In the genomic region with DNA sequence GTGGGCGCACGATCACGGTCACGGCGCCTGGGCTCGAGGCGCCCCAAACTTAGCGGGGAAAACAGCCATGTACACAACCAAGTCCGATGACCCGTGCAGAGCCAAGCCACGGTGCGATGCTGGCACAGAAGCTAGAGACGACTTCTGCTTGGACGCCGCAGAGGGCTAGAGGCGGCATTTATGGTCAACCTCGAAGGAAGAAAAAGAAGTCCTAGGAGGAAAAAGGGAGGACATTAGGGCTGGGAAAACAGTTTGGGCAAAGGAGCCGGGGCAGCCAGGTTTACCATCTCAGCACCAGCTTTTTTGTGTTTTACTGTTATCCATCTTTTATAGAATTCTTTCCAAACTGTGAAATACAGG, we compare ENCODE assay signal across 2 cellular contexts.
TF ChIP-seq lines count a peak whose summit lies in the region.

No MANE protein-coding gene starts in this region.

TF ChIP-seq in HEK293, 187 proteins besides CTCF, POLR2A, EP300 and RAD21 (continued from another document):
- no peak for TF ChIP-seq ZNF302 (tag by site-specific recombination; IDR thresholded peaks at IDR 0.05; ENCODE audit: low read depth)
- TF ChIP-seq ZNF174 (tag by site-specific recombination; IDR thresholded peaks at IDR 0.05): no peak
- TF ChIP-seq ZNF132 (tag by site-specific recombination; IDR thresholded peaks at IDR 0.05; ENCODE audit: borderline replicate concordance): no peak
- no peak for TF ChIP-seq ZNF776 (tag by site-specific recombination; IDR thresholded peaks at IDR 0.05; ENCODE audit: borderline replicate concordance)
- no peak for TF ChIP-seq ZFHX2 (tag by site-specific recombination; conservative IDR thresholded peaks at IDR 0.05)
- TF ChIP-seq ZNF596 (tag by site-specific recombination; IDR thresholded peaks at IDR 0.05): no peak

TF ChIP-seq in WTC11, 78 proteins besides CTCF, POLR2A, EP300 and RAD21 (continued from another document and continues in another):
- TF ChIP-seq, protein P1, sequence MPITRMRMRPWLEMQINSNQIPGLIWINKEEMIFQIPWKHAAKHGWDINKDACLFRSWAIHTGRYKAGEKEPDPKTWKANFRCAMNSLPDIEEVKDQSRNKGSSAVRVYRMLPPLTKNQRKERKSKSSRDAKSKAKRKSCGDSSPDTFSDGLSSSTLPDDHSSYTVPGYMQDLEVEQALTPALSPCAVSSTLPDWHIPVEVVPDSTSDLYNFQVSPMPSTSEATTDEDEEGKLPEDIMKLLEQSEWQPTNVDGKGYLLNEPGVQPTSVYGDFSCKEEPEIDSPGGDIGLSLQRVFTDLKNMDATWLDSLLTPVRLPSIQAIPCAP (CRISPR knock-in tag; IDR thresholded peaks at IDR 0.05): peak; percentile 70; the same call in 1 of the 2 replicates
- TF ChIP-seq TEAD4 (CRISPR knock-in tag; IDR thresholded peaks at IDR 0.05) (no peak), FOXP1 (CRISPR knock-in tag; IDR thresholded peaks at IDR 0.05; ENCODE audit: borderline replicate concordance) (peak; percentile 7), GTF2I (CRISPR knock-in tag; conservative IDR thresholded peaks at IDR 0.05) (no peak), ETV6 (CRISPR knock-in tag; IDR thresholded peaks at IDR 0.05) (0 out of 2 replicates have a peak, but pooled peaks have one; percentile 47), FOXK1 (CRISPR knock-in tag; IDR thresholded peaks at IDR 0.05) (0 out of 2 replicates have a peak, but pooled peaks have one; percentile 68), OVOL2 (CRISPR knock-in tag; IDR thresholded peaks at IDR 0.05; ENCODE audit: borderline replicate concordance) (no peak), ZNF121 (CRISPR knock-in tag; IDR thresholded peaks at IDR 0.05) (no peak), NR1H2 (CRISPR knock-in tag; IDR thresholded peaks at IDR 0.05) (no peak; the same call in 1 of the 2 replicates), JUN (CRISPR knock-in tag; IDR thresholded peaks at IDR 0.05) (no peak), GABPB1 (CRISPR knock-in tag; IDR thresholded peaks at IDR 0.05) (no peak), ZNF263 (CRISPR knock-in tag; IDR thresholded peaks at IDR 0.05; ENCODE audit: low read depth) (0 out of 2 replicates have a peak, but pooled peaks have one; percentile 2), SMAD4 (CRISPR knock-in tag; IDR thresholded peaks at IDR 0.05) (no peak), TEAD1 (CRISPR knock-in tag; IDR thresholded peaks at IDR 0.05) (0 out of 2 replicates have a peak, but pooled peaks have one; percentile 20), ZNF232 (CRISPR knock-in tag; IDR thresholded peaks at IDR 0.05) (peak; percentile 53; the same call in 1 of the 2 replicates), NFE2L1 (CRISPR knock-in tag; IDR thresholded peaks at IDR 0.05) (no peak), CREM (CRISPR knock-in tag; IDR thresholded peaks at IDR 0.05) (peak; percentile 47; the same call in 1 of the 2 replicates), TP53 (CRISPR knock-in tag; IDR thresholded peaks at IDR 0.05) (no peak), ATF1 (CRISPR knock-in tag; IDR thresholded peaks at IDR 0.05) (peak; percentile 77; the same call in 1 of the 2 replicates)
- TF ChIP-seq, protein P2, sequence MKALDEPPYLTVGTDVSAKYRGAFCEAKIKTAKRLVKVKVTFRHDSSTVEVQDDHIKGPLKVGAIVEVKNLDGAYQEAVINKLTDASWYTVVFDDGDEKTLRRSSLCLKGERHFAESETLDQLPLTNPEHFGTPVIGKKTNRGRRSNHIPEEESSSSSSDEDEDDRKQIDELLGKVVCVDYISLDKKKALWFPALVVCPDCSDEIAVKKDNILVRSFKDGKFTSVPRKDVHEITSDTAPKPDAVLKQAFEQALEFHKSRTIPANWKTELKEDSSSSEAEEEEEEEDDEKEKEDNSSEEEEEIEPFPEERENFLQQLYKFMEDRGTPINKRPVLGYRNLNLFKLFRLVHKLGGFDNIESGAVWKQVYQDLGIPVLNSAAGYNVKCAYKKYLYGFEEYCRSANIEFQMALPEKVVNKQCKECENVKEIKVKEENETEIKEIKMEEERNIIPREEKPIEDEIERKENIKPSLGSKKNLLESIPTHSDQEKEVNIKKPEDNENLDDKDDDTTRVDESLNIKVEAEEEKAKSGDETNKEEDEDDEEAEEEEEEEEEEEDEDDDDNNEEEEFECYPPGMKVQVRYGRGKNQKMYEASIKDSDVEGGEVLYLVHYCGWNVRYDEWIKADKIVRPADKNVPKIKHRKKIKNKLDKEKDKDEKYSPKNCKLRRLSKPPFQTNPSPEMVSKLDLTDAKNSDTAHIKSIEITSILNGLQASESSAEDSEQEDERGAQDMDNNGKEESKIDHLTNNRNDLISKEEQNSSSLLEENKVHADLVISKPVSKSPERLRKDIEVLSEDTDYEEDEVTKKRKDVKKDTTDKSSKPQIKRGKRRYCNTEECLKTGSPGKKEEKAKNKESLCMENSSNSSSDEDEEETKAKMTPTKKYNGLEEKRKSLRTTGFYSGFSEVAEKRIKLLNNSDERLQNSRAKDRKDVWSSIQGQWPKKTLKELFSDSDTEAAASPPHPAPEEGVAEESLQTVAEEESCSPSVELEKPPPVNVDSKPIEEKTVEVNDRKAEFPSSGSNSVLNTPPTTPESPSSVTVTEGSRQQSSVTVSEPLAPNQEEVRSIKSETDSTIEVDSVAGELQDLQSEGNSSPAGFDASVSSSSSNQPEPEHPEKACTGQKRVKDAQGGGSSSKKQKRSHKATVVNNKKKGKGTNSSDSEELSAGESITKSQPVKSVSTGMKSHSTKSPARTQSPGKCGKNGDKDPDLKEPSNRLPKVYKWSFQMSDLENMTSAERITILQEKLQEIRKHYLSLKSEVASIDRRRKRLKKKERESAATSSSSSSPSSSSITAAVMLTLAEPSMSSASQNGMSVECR (CRISPR knock-in tag; IDR thresholded peaks at IDR 0.05; ENCODE audit: borderline replicate concordance): peak; percentile 30; the same call in 1 of the 2 replicates
- TF ChIP-seq, protein P3, sequence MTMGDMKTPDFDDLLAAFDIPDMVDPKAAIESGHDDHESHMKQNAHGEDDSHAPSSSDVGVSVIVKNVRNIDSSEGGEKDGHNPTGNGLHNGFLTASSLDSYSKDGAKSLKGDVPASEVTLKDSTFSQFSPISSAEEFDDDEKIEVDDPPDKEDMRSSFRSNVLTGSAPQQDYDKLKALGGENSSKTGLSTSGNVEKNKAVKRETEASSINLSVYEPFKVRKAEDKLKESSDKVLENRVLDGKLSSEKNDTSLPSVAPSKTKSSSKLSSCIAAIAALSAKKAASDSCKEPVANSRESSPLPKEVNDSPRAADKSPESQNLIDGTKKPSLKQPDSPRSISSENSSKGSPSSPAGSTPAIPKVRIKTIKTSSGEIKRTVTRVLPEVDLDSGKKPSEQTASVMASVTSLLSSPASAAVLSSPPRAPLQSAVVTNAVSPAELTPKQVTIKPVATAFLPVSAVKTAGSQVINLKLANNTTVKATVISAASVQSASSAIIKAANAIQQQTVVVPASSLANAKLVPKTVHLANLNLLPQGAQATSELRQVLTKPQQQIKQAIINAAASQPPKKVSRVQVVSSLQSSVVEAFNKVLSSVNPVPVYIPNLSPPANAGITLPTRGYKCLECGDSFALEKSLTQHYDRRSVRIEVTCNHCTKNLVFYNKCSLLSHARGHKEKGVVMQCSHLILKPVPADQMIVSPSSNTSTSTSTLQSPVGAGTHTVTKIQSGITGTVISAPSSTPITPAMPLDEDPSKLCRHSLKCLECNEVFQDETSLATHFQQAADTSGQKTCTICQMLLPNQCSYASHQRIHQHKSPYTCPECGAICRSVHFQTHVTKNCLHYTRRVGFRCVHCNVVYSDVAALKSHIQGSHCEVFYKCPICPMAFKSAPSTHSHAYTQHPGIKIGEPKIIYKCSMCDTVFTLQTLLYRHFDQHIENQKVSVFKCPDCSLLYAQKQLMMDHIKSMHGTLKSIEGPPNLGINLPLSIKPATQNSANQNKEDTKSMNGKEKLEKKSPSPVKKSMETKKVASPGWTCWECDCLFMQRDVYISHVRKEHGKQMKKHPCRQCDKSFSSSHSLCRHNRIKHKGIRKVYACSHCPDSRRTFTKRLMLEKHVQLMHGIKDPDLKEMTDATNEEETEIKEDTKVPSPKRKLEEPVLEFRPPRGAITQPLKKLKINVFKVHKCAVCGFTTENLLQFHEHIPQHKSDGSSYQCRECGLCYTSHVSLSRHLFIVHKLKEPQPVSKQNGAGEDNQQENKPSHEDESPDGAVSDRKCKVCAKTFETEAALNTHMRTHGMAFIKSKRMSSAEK (CRISPR knock-in tag; IDR thresholded peaks at IDR 0.05; ENCODE audit: borderline replicate concordance): no peak
- TF ChIP-seq, protein P4, sequence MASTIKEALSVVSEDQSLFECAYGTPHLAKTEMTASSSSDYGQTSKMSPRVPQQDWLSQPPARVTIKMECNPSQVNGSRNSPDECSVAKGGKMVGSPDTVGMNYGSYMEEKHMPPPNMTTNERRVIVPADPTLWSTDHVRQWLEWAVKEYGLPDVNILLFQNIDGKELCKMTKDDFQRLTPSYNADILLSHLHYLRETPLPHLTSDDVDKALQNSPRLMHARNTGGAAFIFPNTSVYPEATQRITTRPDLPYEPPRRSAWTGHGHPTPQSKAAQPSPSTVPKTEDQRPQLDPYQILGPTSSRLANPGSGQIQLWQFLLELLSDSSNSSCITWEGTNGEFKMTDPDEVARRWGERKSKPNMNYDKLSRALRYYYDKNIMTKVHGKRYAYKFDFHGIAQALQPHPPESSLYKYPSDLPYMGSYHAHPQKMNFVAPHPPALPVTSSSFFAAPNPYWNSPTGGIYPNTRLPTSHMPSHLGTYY (CRISPR knock-in tag; IDR thresholded peaks at IDR 0.05): no peak
- TF ChIP-seq, protein P5, sequence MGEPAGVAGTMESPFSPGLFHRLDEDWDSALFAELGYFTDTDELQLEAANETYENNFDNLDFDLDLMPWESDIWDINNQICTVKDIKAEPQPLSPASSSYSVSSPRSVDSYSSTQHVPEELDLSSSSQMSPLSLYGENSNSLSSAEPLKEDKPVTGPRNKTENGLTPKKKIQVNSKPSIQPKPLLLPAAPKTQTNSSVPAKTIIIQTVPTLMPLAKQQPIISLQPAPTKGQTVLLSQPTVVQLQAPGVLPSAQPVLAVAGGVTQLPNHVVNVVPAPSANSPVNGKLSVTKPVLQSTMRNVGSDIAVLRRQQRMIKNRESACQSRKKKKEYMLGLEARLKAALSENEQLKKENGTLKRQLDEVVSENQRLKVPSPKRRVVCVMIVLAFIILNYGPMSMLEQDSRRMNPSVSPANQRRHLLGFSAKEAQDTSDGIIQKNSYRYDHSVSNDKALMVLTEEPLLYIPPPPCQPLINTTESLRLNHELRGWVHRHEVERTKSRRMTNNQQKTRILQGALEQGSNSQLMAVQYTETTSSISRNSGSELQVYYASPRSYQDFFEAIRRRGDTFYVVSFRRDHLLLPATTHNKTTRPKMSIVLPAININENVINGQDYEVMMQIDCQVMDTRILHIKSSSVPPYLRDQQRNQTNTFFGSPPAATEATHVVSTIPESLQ (CRISPR knock-in tag; IDR thresholded peaks at IDR 0.05): no peak
- TF ChIP-seq, protein P6, sequence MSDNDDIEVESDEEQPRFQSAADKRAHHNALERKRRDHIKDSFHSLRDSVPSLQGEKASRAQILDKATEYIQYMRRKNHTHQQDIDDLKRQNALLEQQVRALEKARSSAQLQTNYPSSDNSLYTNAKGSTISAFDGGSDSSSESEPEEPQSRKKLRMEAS (CRISPR knock-in tag; IDR thresholded peaks at IDR 0.05): peak; percentile 61; the same call in 1 of the 2 replicates
- TF ChIP-seq, protein P7, sequence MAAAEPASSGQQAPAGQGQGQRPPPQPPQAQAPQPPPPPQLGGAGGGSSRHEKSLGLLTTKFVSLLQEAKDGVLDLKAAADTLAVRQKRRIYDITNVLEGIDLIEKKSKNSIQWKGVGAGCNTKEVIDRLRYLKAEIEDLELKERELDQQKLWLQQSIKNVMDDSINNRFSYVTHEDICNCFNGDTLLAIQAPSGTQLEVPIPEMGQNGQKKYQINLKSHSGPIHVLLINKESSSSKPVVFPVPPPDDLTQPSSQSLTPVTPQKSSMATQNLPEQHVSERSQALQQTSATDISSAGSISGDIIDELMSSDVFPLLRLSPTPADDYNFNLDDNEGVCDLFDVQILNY (CRISPR knock-in tag; IDR thresholded peaks at IDR 0.05): peak; percentile 57
- TF ChIP-seq, protein P8, sequence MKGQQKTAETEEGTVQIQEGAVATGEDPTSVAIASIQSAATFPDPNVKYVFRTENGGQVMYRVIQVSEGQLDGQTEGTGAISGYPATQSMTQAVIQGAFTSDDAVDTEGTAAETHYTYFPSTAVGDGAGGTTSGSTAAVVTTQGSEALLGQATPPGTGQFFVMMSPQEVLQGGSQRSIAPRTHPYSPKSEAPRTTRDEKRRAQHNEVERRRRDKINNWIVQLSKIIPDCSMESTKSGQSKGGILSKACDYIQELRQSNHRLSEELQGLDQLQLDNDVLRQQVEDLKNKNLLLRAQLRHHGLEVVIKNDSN (CRISPR knock-in tag; IDR thresholded peaks at IDR 0.05): peak; percentile 65; the same call in 1 of the 2 replicates
- TF ChIP-seq, protein P9, sequence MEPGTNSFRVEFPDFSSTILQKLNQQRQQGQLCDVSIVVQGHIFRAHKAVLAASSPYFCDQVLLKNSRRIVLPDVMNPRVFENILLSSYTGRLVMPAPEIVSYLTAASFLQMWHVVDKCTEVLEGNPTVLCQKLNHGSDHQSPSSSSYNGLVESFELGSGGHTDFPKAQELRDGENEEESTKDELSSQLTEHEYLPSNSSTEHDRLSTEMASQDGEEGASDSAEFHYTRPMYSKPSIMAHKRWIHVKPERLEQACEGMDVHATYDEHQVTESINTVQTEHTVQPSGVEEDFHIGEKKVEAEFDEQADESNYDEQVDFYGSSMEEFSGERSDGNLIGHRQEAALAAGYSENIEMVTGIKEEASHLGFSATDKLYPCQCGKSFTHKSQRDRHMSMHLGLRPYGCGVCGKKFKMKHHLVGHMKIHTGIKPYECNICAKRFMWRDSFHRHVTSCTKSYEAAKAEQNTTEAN (CRISPR knock-in tag; IDR thresholded peaks at IDR 0.05): 0 out of 2 replicates have a peak, but pooled peaks have one; percentile 2
- TF ChIP-seq, protein P10, sequence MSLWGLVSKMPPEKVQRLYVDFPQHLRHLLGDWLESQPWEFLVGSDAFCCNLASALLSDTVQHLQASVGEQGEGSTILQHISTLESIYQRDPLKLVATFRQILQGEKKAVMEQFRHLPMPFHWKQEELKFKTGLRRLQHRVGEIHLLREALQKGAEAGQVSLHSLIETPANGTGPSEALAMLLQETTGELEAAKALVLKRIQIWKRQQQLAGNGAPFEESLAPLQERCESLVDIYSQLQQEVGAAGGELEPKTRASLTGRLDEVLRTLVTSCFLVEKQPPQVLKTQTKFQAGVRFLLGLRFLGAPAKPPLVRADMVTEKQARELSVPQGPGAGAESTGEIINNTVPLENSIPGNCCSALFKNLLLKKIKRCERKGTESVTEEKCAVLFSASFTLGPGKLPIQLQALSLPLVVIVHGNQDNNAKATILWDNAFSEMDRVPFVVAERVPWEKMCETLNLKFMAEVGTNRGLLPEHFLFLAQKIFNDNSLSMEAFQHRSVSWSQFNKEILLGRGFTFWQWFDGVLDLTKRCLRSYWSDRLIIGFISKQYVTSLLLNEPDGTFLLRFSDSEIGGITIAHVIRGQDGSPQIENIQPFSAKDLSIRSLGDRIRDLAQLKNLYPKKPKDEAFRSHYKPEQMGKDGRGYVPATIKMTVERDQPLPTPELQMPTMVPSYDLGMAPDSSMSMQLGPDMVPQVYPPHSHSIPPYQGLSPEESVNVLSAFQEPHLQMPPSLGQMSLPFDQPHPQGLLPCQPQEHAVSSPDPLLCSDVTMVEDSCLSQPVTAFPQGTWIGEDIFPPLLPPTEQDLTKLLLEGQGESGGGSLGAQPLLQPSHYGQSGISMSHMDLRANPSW (CRISPR knock-in tag; conservative IDR thresholded peaks at IDR 0.05; ENCODE audit: low read depth): no peak
- TF ChIP-seq, protein P11, sequence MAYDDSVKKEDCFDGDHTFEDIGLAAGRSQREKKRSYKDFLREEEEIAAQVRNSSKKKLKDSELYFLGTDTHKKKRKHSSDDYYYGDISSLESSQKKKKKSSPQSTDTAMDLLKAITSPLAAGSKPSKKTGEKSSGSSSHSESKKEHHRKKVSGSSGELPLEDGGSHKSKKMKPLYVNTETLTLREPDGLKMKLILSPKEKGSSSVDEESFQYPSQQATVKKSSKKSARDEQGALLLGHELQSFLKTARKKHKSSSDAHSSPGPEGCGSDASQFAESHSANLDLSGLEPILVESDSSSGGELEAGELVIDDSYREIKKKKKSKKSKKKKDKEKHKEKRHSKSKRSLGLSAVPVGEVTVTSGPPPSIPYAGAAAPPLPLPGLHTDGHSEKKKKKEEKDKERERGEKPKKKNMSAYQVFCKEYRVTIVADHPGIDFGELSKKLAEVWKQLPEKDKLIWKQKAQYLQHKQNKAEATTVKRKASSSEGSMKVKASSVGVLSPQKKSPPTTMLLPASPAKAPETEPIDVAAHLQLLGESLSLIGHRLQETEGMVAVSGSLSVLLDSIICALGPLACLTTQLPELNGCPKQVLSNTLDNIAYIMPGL (CRISPR knock-in tag; IDR thresholded peaks at IDR 0.05): no peak
